ENCODE assay signal across 22 cellular contexts in genomic region chr18:61953161-61953560, GRCh38.
DNase-seq lines count a peak whose midpoint lies in the region; ATAC-seq and TF ChIP-seq lines count a peak whose summit lies in the region.
"Had no signal": no experiment of that assay in that cellular context is flagged by ENCODE, and none has a peak within 500 bp of the region (broad histone marks: within the 10 kb centered on the region; RNA-seq: fewer than 3 reads in every experiment).

No MANE protein-coding gene starts in this region.

- no peaks in the 10 kb centered on the region for H3K36me3 ChIP-seq in adipocyte (ENCODE audit: control insufficient read depth, insufficient read depth, low read length, severe bottlenecking)
- H3K36me3 ChIP-seq: BLaER1, esophagus muscularis mucosa, left lung had no signal

- H3K9ac ChIP-seq in adipocyte (ENCODE audit: low read length): no peak overlapping the region
- H3K9ac ChIP-seq: BLaER1 had no signal

- CTCF ChIA-PET in activated naive CD4-positive, alpha-beta T cell treated with anti-CD3 and anti-CD28 coated beads for 36 hours (lab: Charles Lee): interaction anchor here (0.6 to 1.2 kb wide), 3 partner anchors 60 to 373 kb away, joined by 4 read pairs; no protein-coding TSS in a partner anchor

- no peak overlapping the region for H3K4me3 ChIP-seq in adipocyte (ENCODE audit: low read length)
- H3K4me3 ChIP-seq: BLaER1, esophagus muscularis mucosa, left lung, mucosa of descending colon had no signal

- H3K4me3 Mint-ChIP-seq in activated naive CD4-positive, alpha-beta T cell treated with anti-CD3 and anti-CD28 coated beads for 36 hours: no peak overlapping the region
- peak overlapping the region; percentile 53 for H3K4me3 Mint-ChIP-seq in type B pancreatic cell

- intact Hi-C loops in activated naive CD4-positive, alpha-beta T cell treated with anti-CD3 and anti-CD28 coated beads for 36 hours (cut with micrococcal nuclease): loop anchor here (2.0 to 5.0 kb wide), 2 partner anchors 234 to 634 kb away; partner anchors contain the start of genes PIGN and RELCH

- no peaks in the 10 kb centered on the region for H3K27me3 Mint-ChIP-seq in activated naive CD4-positive, alpha-beta T cell treated with anti-CD3 and anti-CD28 coated beads for 36 hours (ENCODE audit: low read depth)
- H3K27me3 Mint-ChIP-seq in type B pancreatic cell: peaks cover 3% of the 10 kb centered on the region

- DNase-seq in activated naive CD4-positive, alpha-beta T cell treated with anti-CD3 and anti-CD28 coated beads for 36 hours: no peak
- DNase-seq in activated naive CD4-positive, alpha-beta T cell (lab: John Stamatoyannopoulos, UW): no peak
- DNase-seq in adipocyte (ENCODE audit: low read depth) (peak; percentile 44), fibroblast of peridontal ligament (ENCODE audit: extremely low read depth) (peak; percentile 55), type B pancreatic cell (ENCODE audit: extremely low spot score, unreplicated experiment) (no peak), cerebellum (ENCODE audit: low spot score) (no peak), NCI-H226 (no peak)
- DNase-seq: activated CD4-positive, alpha-beta T cell treated with anti-CD3 and anti-CD28 coated beads for 4 hours; activated CD8-positive, alpha-beta memory T cell treated with anti-CD3 and anti-CD28 coated beads, Interleukin-2, amount 50 U/mL, for 48 hours; activated effector memory CD4-positive, alpha-beta T cell treated with Interleukin-2 at 50 U/mL for 16 hours; amniotic stem cell; Caco-2; central memory CD4-positive, alpha-beta T cell; EL; left lung; mucosa of descending colon; NCI-H1436; NCI-H526 treated with DMSO at 0.1 percent for 48 hours; stimulated activated CD4-positive, alpha-beta T cell treated with anti-CD3 and anti-CD28 coated beads, Interleukin-4, amount 100 ng/mL, for 4 hours had no signal

- peaks cover 47% of the 10 kb centered on the region for H3K4me1 Mint-ChIP-seq in activated naive CD4-positive, alpha-beta T cell treated with anti-CD3 and anti-CD28 coated beads for 36 hours (ENCODE audit: low read depth)
- H3K4me1 Mint-ChIP-seq in type B pancreatic cell (ENCODE audit: unreplicated experiment): peaks cover 38% of the 10 kb centered on the region

- H3K27me3 ChIP-seq in adipocyte (replicated peaks; ENCODE audit: control insufficient read depth, insufficient read depth, low read length): no peaks in the 10 kb centered on the region
- H3K27me3 ChIP-seq: BLaER1, esophagus muscularis mucosa, left lung had no signal

- H3K36me3 Mint-ChIP-seq in activated naive CD4-positive, alpha-beta T cell treated with anti-CD3 and anti-CD28 coated beads for 36 hours (ENCODE audit: low read depth): no peaks in the 10 kb centered on the region
- H3K36me3 Mint-ChIP-seq in type B pancreatic cell: peaks cover 3% of the 10 kb centered on the region

- H3K4me1 ChIP-seq in adipocyte (ENCODE audit: control insufficient read depth, insufficient read depth, low read length): peaks cover 6% of the 10 kb centered on the region
- H3K4me1 ChIP-seq: Caco-2, left lung had no signal

- no peak for TF ChIP-seq CTCF in type B pancreatic cell (conservative IDR thresholded peaks at IDR 0.05)

- peak overlapping the region; percentile 46 for H3K27ac Mint-ChIP-seq in activated naive CD4-positive, alpha-beta T cell treated with anti-CD3 and anti-CD28 coated beads for 36 hours
- no peak overlapping the region for H3K27ac Mint-ChIP-seq in type B pancreatic cell

- no peak for ATAC-seq in HG02588 (IDR thresholded peaks at IDR 0.05; ENCODE audit: unreplicated experiment)
- ATAC-seq: left lung, mucosa of descending colon had no signal

- no peaks in the 10 kb centered on the region for H3K9me3 Mint-ChIP-seq in activated naive CD4-positive, alpha-beta T cell treated with anti-CD3 and anti-CD28 coated beads for 36 hours
- peaks cover 4% of the 10 kb centered on the region for H3K9me3 Mint-ChIP-seq in type B pancreatic cell

- H3K9me3 ChIP-seq in adipocyte (ENCODE audit: control insufficient read depth, low read length): no peaks in the 10 kb centered on the region
- H3K9me3 ChIP-seq: Caco-2, esophagus muscularis mucosa, left lung, mucosa of descending colon had no signal

Comparison
In these comparisons a context has a peak if more than half of its experiments do, and no peak if none do; other contexts are left out.
1. DNase-seq: peak in adipocyte (single experiment) and fibroblast of peridontal ligament (single experiment); none in activated naive CD4-positive, alpha-beta T cell treated with anti-CD3 and anti-CD28 coated beads for 36 hours (single experiment), activated naive CD4-positive, alpha-beta T cell (0 of 4), type B pancreatic cell (single experiment), cerebellum (single experiment) and NCI-H226 (single experiment).